In the genomic region with DNA sequence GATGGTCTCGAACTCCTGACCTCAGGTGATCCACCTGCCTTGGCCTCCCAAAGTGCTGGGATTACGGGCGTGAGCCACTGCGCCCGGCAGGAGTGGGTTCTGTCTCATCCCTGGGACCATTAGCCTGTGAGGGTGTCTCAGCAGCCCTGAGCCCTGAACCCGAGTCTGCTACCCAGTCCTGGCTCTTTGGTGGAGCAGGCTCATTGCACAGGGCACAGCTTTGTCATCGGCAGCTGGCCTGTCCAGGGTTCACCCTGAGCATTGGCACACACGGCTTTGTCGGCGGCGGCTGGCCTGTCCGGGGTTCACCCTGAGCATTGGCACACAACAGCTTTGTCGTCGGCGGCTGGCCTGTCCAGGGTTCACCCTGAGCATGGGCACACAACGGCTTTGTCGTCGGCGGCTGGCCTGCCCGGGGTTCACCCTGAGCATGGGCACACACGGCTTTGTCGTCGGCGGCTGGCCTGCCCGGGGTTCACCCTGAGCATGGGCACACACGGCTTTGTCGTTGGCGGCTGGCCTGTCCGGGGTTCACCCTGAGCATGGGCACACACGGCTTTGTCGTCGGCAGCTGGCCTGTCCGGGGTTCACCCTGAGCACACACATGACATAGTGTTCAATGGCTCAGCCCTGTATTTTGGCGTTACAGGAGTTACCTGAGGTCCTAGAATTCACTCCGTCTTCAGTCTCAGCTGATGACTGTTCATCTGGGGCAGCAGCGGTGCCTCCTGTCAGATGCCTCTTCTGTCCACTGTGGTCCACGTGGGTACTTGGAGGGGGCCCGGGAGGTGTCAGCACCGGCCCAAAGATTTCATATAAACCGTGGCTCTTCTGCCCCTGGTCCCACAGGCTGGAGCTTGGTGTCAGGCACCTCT, we compare ENCODE assay signal across 30 cellular contexts.
A peak's percentile ranks its signal among the peaks of the same experiment; 100 is the strongest.
DNase-seq lines count a peak whose midpoint lies in the region; ATAC-seq and TF ChIP-seq lines count a peak whose summit lies in the region.
"Had no signal": no experiment of that assay in that cellular context is flagged by ENCODE, and none has a peak within 500 bp of the region (broad histone marks: within the 10 kb centered on the region; RNA-seq: fewer than 3 reads in every experiment).

No MANE protein-coding gene starts in this region.

- no peak overlapping the region for H3K27ac ChIP-seq in colonic mucosa
- H3K27ac ChIP-seq in spleen, result no peak overlapping the region
- H3K27ac ChIP-seq: C4-2B, gastroesophageal sphincter had no signal

- CTCF ChIA-PET in activated CD8-positive, alpha-beta memory T cell treated with anti-CD3 and anti-CD28 coated beads, Interleukin-2, amount 10 ng/mL, durations not matched to agents 7 days and 5 days (lab: Charles Lee), result no interaction called here

- no peak overlapping the region for H3K4me3 Mint-ChIP-seq in activated CD8-positive, alpha-beta memory T cell treated with anti-CD3 and anti-CD28 coated beads, Interleukin-2, amount 10 ng/mL, durations not matched to agents 7 days and 5 days
- H3K4me3 Mint-ChIP-seq: activated CD8-positive, alpha-beta T cell treated with anti-CD3 and anti-CD28 coated beads, Interleukin-2, amount 10 ng/mL, durations not matched to agents 7 days and 5 days; brain; stimulated activated memory B cell treated with anti-CD40 and anti-IgM and Interleukin-4, amounts not matched to agents 10 μg/mL and 1 μg/mL and 100 μg/mL, for 72 hours; T-helper 17 cell; type B pancreatic cell had no signal

- 91 to 92% methylated on average over 39 to 40 of the region's 40 CpGs for WGBS in lower leg skin, 2 donors
- WGBS in spleen, 5 donors, result 90 to 95% (median 91%) methylated on average over 20 to 40 of the region's 40 CpGs

- DNase-seq in activated CD8-positive, alpha-beta memory T cell treated with anti-CD3 and anti-CD28 coated beads, Interleukin-2, amount 10 ng/mL, durations not matched to agents 7 days and 5 days, result peak; percentile 7
- no peak for DNase-seq in activated CD8-positive, alpha-beta memory T cell treated with anti-CD3 and anti-CD28 coated beads, Interleukin-2, amount 50 U/mL, for 4 hours
- DNase-seq in colonic mucosa, result peak; percentile 11
- DNase-seq in lower leg skin (ENCODE audit: low spot score in 2 of 2), result peak; percentile 5 to 62
- peak; percentile 63 for DNase-seq in spleen
- no peak for DNase-seq in NCI-H524 (lab: John Stamatoyannopoulos, UW)
- DNase-seq: activated CD8-positive, alpha-beta T cell treated with anti-CD3 and anti-CD28 coated beads, Interleukin-2, amount 10 ng/mL, durations not matched to agents 7 days and 5 days; activated naive CD4-positive, alpha-beta T cell treated with Interleukin-2 at 50 U/mL for 16 hours; activated T-cell treated with anti-CD3 and anti-CD28 coated beads, Interleukin-2, amount 50 U/mL, for 1 hour; DMS53; HCEC 1CT; hippocampal formation; Kasumi-1; left colon; mesenchymal stem cell; NCI-H1436; NCI-H2081; NCI-H2227 treated with DMSO at 0.1 percent for 48 hours; NCI-H69; Right ventricle myocardium superior; stimulated activated CD4-positive, alpha-beta T cell treated with anti-CD3 and anti-CD28 coated beads, Interleukin-15, amount 100 ng/mL, for 24 hours; T-helper 17 cell had no signal

- H3K27me3 ChIP-seq in colonic mucosa (no peaks in the 10 kb centered on the region), spleen (replicated peaks in 1 of 7) (no peaks in the 10 kb centered on the region)

- no peaks in the 10 kb centered on the region for H3K4me1 ChIP-seq in colonic mucosa
- H3K4me1 ChIP-seq in spleen, result no peaks in the 10 kb centered on the region
- H3K4me1 ChIP-seq: Caco-2, gastroesophageal sphincter had no signal

- no peaks in the 10 kb centered on the region for H3K9me3 ChIP-seq in colonic mucosa
- peaks cover 0 to 6% (median 0%) of the 10 kb centered on the region in 8 donors for H3K9me3 ChIP-seq in spleen
- H3K9me3 ChIP-seq: Caco-2, gastroesophageal sphincter had no signal

- no peak overlapping the region for H3K9ac ChIP-seq in colonic mucosa (ENCODE audit: low read depth in 2 of 2, low read length in 2 of 2)

- no peaks in the 10 kb centered on the region for H3K9me3 Mint-ChIP-seq in activated CD8-positive, alpha-beta memory T cell treated with anti-CD3 and anti-CD28 coated beads, Interleukin-2, amount 10 ng/mL, durations not matched to agents 7 days and 5 days (ENCODE audit: low read depth)
- H3K9me3 Mint-ChIP-seq: stimulated activated memory B cell treated with anti-CD40 and anti-IgM and Interleukin-4, amounts not matched to agents 10 μg/mL and 1 μg/mL and 100 μg/mL, for 72 hours; type B pancreatic cell had no signal

- H3K36me3 ChIP-seq in colonic mucosa (no peaks in the 10 kb centered on the region), spleen (no peaks in the 10 kb centered on the region)
- H3K36me3 ChIP-seq: gastroesophageal sphincter had no signal

- intact Hi-C loops in colonic mucosa (cut with DNase I), result no loop called here
- intact Hi-C loops in lower leg skin (cut with DNase I; ENCODE audit: low total_unique reads), result no loop called here
- intact Hi-C loops in spleen (cut with DNase I; ENCODE audit: low total_unique reads), result no loop called here

- no peak for ATAC-seq in activated CD8-positive, alpha-beta memory T cell treated with anti-CD3 and anti-CD28 coated beads, Interleukin-2, amount 10 ng/mL, durations not matched to agents 7 days and 5 days
- ATAC-seq in HG03045 (IDR thresholded peaks at IDR 0.05; ENCODE audit: unreplicated experiment) (no peak), GM21367 (IDR thresholded peaks at IDR 0.05; ENCODE audit: unreplicated experiment) (no peak)
- ATAC-seq: activated CD8-positive, alpha-beta T cell treated with anti-CD3 and anti-CD28 coated beads, Interleukin-2, amount 10 ng/mL, durations not matched to agents 7 days and 5 days; gastroesophageal sphincter; left colon; stimulated activated memory B cell treated with anti-CD40 and anti-IgM and Interleukin-4, amounts not matched to agents 10 μg/mL and 1 μg/mL and 100 μg/mL, for 72 hours; T-helper 17 cell had no signal

- H3K36me3 Mint-ChIP-seq in activated CD8-positive, alpha-beta memory T cell treated with anti-CD3 and anti-CD28 coated beads, Interleukin-2, amount 10 ng/mL, durations not matched to agents 7 days and 5 days, result no peaks in the 10 kb centered on the region
- H3K36me3 Mint-ChIP-seq: stimulated activated memory B cell treated with anti-CD40 and anti-IgM and Interleukin-4, amounts not matched to agents 10 μg/mL and 1 μg/mL and 100 μg/mL, for 72 hours; type B pancreatic cell had no signal

- H3K4me3 ChIP-seq in colonic mucosa, result no peak overlapping the region
- no peak overlapping the region for H3K4me3 ChIP-seq in lower leg skin (ENCODE audit: low read depth, poor library complexity, severe bottlenecking)
- H3K4me3 ChIP-seq in spleen, result no peak overlapping the region
- H3K4me3 ChIP-seq: gastroesophageal sphincter had no signal

- no peaks in the 10 kb centered on the region for H3K27me3 Mint-ChIP-seq in activated CD8-positive, alpha-beta memory T cell treated with anti-CD3 and anti-CD28 coated beads, Interleukin-2, amount 10 ng/mL, durations not matched to agents 7 days and 5 days
- H3K27me3 Mint-ChIP-seq: stimulated activated memory B cell treated with anti-CD40 and anti-IgM and Interleukin-4, amounts not matched to agents 10 μg/mL and 1 μg/mL and 100 μg/mL, for 72 hours; T-helper 17 cell; type B pancreatic cell had no signal

- TF ChIP-seq POLR2A in lower leg skin (IDR thresholded peaks at IDR 0.05), result no peak
- no peak for TF ChIP-seq POLR2A in spleen (IDR thresholded peaks at IDR 0.05)

- H3K27ac Mint-ChIP-seq in activated CD8-positive, alpha-beta memory T cell treated with anti-CD3 and anti-CD28 coated beads, Interleukin-2, amount 10 ng/mL, durations not matched to agents 7 days and 5 days, result no peak overlapping the region
- H3K27ac Mint-ChIP-seq: activated CD8-positive, alpha-beta T cell treated with anti-CD3 and anti-CD28 coated beads, Interleukin-2, amount 10 ng/mL, durations not matched to agents 7 days and 5 days; brain; stimulated activated memory B cell treated with anti-CD40 and anti-IgM and Interleukin-4, amounts not matched to agents 10 μg/mL and 1 μg/mL and 100 μg/mL, for 72 hours; T-helper 17 cell; type B pancreatic cell had no signal

- TF ChIP-seq CTCF in colonic mucosa (IDR thresholded peaks at IDR 0.05) (no peak), lower leg skin (IDR thresholded peaks at IDR 0.05) (no peak), spleen (IDR thresholded peaks at IDR 0.05 in 8 of 11, conservative IDR thresholded peaks at IDR 0.05 in 3 of 11) (no peak)

- no peaks in the 10 kb centered on the region for H3K4me1 Mint-ChIP-seq in activated CD8-positive, alpha-beta memory T cell treated with anti-CD3 and anti-CD28 coated beads, Interleukin-2, amount 10 ng/mL, durations not matched to agents 7 days and 5 days
- H3K4me1 Mint-ChIP-seq: brain; stimulated activated memory B cell treated with anti-CD40 and anti-IgM and Interleukin-4, amounts not matched to agents 10 μg/mL and 1 μg/mL and 100 μg/mL, for 72 hours; T-helper 17 cell had no signal

Comparison
In these comparisons a context has a peak if more than half of its experiments do, and no peak if none do; other contexts are left out.
1. DNase-seq: peak in activated CD8-positive, alpha-beta memory T cell treated with anti-CD3 and anti-CD28 coated beads, Interleukin-2, amount 10 ng/mL, durations not matched to agents 7 days and 5 days (single experiment), colonic mucosa (single experiment), lower leg skin (2 of 2) and spleen (single experiment); none in activated CD8-positive, alpha-beta memory T cell treated with anti-CD3 and anti-CD28 coated beads, Interleukin-2, amount 50 U/mL, for 4 hours (single experiment) and NCI-H524 (0 of 2).